Comparison of ENCODE assay signal across 8 cellular contexts in the genomic region with DNA sequence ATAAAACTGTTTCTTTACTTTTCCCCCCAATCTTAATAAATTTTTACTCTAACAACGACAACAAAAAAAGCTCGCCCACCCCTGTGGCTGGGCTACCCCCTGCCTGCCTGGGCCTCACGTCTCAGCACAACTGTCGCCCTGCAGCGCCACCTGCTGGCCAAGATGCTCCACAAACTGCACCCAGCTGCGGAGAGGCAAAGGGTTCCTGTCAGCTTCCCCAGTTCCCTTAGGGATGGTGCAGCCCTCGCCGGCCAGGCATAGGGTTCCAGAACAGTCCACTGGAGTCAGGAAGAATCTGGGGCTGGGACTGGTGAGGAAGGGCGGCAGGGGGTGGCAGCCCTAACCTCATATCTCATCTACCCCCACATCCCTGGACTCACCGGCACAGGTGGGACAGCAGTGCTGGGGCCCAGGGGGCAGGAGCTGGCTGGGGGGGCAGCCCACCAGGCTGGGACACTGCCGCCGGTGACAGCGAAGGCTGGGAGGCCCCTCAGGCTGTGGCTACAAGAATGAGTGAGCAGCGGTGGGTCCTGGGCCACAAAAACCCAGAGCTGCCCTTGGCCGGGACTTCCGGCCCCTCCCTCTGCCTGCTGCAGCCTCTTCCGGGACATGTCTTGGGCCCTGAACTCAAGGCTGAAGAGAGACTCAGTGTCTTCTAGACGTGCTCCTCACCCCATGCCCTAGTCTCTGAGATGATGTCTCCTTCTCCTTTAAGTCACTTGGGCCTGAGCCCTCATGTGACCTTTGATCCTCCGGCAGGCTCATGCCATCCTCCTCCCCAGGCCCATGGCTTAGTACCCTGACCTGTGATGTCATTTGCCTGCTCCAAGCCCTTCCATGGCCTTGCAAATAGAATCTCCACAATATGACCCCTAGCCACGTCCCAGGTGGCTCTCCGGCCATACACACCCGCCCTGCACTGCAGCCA. TPM values are rescaled to one million over a fixed set of nuclear protein-coding genes. Genes with fewer than 3 reads are reported as not detected.
DNase-seq lines count a peak whose midpoint lies in the region; ATAC-seq and TF ChIP-seq lines count a peak whose summit lies in the region.

No MANE protein-coding gene starts in this region.

- no peaks in the 10 kb centered on the region for H3K9me3 ChIP-seq in effector memory CD4-positive, alpha-beta T cell (ENCODE audit: control insufficient read depth, low read length)
- no peaks in the 10 kb centered on the region for H3K9me3 ChIP-seq in mucosa of descending colon

- POLR2A ChIA-PET in activated CD8-positive, alpha-beta T cell treated with anti-CD3 and anti-CD28 coated beads, Interleukin-2, amount 10 ng/mL, durations not matched to agents 7 days and 5 days (lab: Charles Lee), result no interaction called here

- H3K27ac Mint-ChIP-seq in activated CD8-positive, alpha-beta T cell treated with anti-CD3 and anti-CD28 coated beads, Interleukin-2, amount 10 ng/mL, durations not matched to agents 7 days and 5 days, result peak overlapping the region; percentile 26

- no peaks in the 10 kb centered on the region for H3K27me3 Mint-ChIP-seq in activated CD8-positive, alpha-beta T cell treated with anti-CD3 and anti-CD28 coated beads, Interleukin-2, amount 10 ng/mL, durations not matched to agents 7 days and 5 days (ENCODE audit: low read depth)

- intact Hi-C loops in mucosa of descending colon (cut with DNase I, micrococcal nuclease), result no loop called here

- no peaks in the 10 kb centered on the region for H3K27me3 ChIP-seq in effector memory CD4-positive, alpha-beta T cell (replicated peaks; ENCODE audit: control insufficient read depth, insufficient read depth, low read length, poor library complexity, severe bottlenecking)

- no peak overlapping the region for H3K27ac ChIP-seq in effector memory CD4-positive, alpha-beta T cell (ENCODE audit: insufficient read depth, low read length, poor library complexity, severe bottlenecking)

- DNase-seq in AG09309 (ENCODE audit: low read depth) (no peak), mucosa of descending colon (peak; percentile 83 to 93 (median 90))
- peak; percentile 68 for DNase-seq in NK-92 treated with Interleukin-12 subunit alpha and Interleukin-12 subunit beta, amount 100 ng/mL, for 24 hours (lab: John Stamatoyannopoulos, UW)
- peak; percentile 87 for DNase-seq in activated CD8-positive, alpha-beta T cell treated with anti-CD3 and anti-CD28 coated beads, Interleukin-2, amount 10 ng/mL, durations not matched to agents 7 days and 5 days
- peak; percentile 61 to 75 (median 73) for DNase-seq in effector memory CD4-positive, alpha-beta T cell
- peak; percentile 95 for DNase-seq in stimulated activated CD8-positive, alpha-beta memory T cell treated with anti-CD3 and anti-CD28 coated beads, Interleukin-4, amount 100 ng/mL, for 48 hours

- no peak overlapping the region for H3K4me3 ChIP-seq in AG09309 (ENCODE audit: control insufficient read depth, low read depth, low read length)
- H3K4me3 ChIP-seq in effector memory CD4-positive, alpha-beta T cell (ENCODE audit: insufficient read depth, low read depth, low read length, poor library complexity, severe bottlenecking), result no peak overlapping the region
- H3K4me3 ChIP-seq in mucosa of descending colon, result no peak overlapping the region

- TF ChIP-seq CTCF in AG09309 (IDR thresholded peaks at IDR 0.05; ENCODE audit: control insufficient read depth, insufficient read depth, low read depth, low read length, missing control alignments) (peak; percentile 92), mucosa of descending colon (IDR thresholded peaks at IDR 0.05) (peak; percentile 90)

- H3K9me3 Mint-ChIP-seq in activated CD8-positive, alpha-beta T cell treated with anti-CD3 and anti-CD28 coated beads, Interleukin-2, amount 10 ng/mL, durations not matched to agents 7 days and 5 days (ENCODE audit: insufficient read depth), result no peaks in the 10 kb centered on the region

- H3K4me1 ChIP-seq in effector memory CD4-positive, alpha-beta T cell (ENCODE audit: control insufficient read depth, insufficient read depth, low read length, poor library complexity, severe bottlenecking), result no peaks in the 10 kb centered on the region
- no peaks in the 10 kb centered on the region for H3K4me1 ChIP-seq in mucosa of descending colon (ENCODE audit: low read depth)

- CTCF ChIA-PET in activated CD8-positive, alpha-beta T cell treated with anti-CD3 and anti-CD28 coated beads, Interleukin-2, amount 10 ng/mL, durations not matched to agents 7 days and 5 days (lab: Charles Lee), result interaction anchor here (0.8 to 9.1 kb wide), 39 partner anchors 10 to 457 kb away, joined by 3 to 118 read pairs (median 5); partner anchors contain the start of genes ATP6V1F, CCDC136 and TNPO3

- ATAC-seq in GM18868 (IDR thresholded peaks at IDR 0.05; ENCODE audit: unreplicated experiment) (peak; percentile 65), HG03442 (IDR thresholded peaks at IDR 0.05; ENCODE audit: unreplicated experiment) (peak; percentile 77), mucosa of descending colon (peak; percentile 82)
- peak; percentile 76 for ATAC-seq in activated CD8-positive, alpha-beta T cell treated with anti-CD3 and anti-CD28 coated beads, Interleukin-2, amount 10 ng/mL, durations not matched to agents 7 days and 5 days

- H3K4me1 Mint-ChIP-seq in activated CD8-positive, alpha-beta T cell treated with anti-CD3 and anti-CD28 coated beads, Interleukin-2, amount 10 ng/mL, durations not matched to agents 7 days and 5 days (ENCODE audit: low read depth), result peaks cover 7% of the 10 kb centered on the region

- no peak overlapping the region for H3K4me3 Mint-ChIP-seq in activated CD8-positive, alpha-beta T cell treated with anti-CD3 and anti-CD28 coated beads, Interleukin-2, amount 10 ng/mL, durations not matched to agents 7 days and 5 days

- H3K36me3 Mint-ChIP-seq in activated CD8-positive, alpha-beta T cell treated with anti-CD3 and anti-CD28 coated beads, Interleukin-2, amount 10 ng/mL, durations not matched to agents 7 days and 5 days (ENCODE audit: low read depth), result no peaks in the 10 kb centered on the region

- H3K36me3 ChIP-seq in effector memory CD4-positive, alpha-beta T cell (ENCODE audit: control insufficient read depth, insufficient read depth, low read length), result no peaks in the 10 kb centered on the region
- H3K36me3 ChIP-seq in mucosa of descending colon (ENCODE audit: low read depth), result no peaks in the 10 kb centered on the region

RNA-seq across cellular contexts. Expression of gene ATP6V1F, which starts 21.2 kb away (rescaled TPM):
- total RNA-seq in activated CD8-positive, alpha-beta T cell treated with anti-CD3 and anti-CD28 coated beads, Interleukin-2, amount 10 ng/mL, durations not matched to agents 7 days and 5 days, result 100 to 1,000 TPM; 130 to 138 TPM
- total RNA-seq in mucosa of descending colon, result 10 to 100 TPM; 55.6 to 85.5 (median 82.4) TPM

RNA-seq across cellular contexts. Expression of gene KCP, which starts 26.6 kb away (rescaled TPM):
- under 1 TPM in 1 of 2 experiments, not detected in 1; 0.21 TPM for total RNA-seq in activated CD8-positive, alpha-beta T cell treated with anti-CD3 and anti-CD28 coated beads, Interleukin-2, amount 10 ng/mL, durations not matched to agents 7 days and 5 days
- total RNA-seq in mucosa of descending colon, result 1 to 10 TPM in 2 of 3 donors, under 1 TPM in 1; 0.47 to 1.7 (median 1.4) TPM

RNA-seq across cellular contexts. Expression of gene FLNC, which starts 53.7 kb away (rescaled TPM):
- total RNA-seq in activated CD8-positive, alpha-beta T cell treated with anti-CD3 and anti-CD28 coated beads, Interleukin-2, amount 10 ng/mL, durations not matched to agents 7 days and 5 days, result not detected
- total RNA-seq in mucosa of descending colon, result 100 to 1,000 TPM in 1 of 3 donors, 10 to 100 TPM in 1, 1 to 10 TPM in 1; 6.9 to 267 (median 15.0) TPM

RNA-seq across cellular contexts. Expression of gene IRF5, which starts 53.8 kb away (rescaled TPM):
- 1 to 10 TPM; 7.4 to 8.0 TPM for total RNA-seq in activated CD8-positive, alpha-beta T cell treated with anti-CD3 and anti-CD28 coated beads, Interleukin-2, amount 10 ng/mL, durations not matched to agents 7 days and 5 days
- total RNA-seq in mucosa of descending colon, result 10 to 100 TPM in 1 of 3 donors, 1 to 10 TPM in 2; 6.9 to 10.1 (median 9.0) TPM

Comparison
In these comparisons a context has a peak if more than half of its experiments do, and no peak if none do; other contexts are left out.
1. RNA of gene FLNC, which starts 53.7 kb away (total RNA-seq): 6.9 to 267 TPM in mucosa of descending colon; not detected in activated CD8-positive, alpha-beta T cell treated with anti-CD3 and anti-CD28 coated beads, Interleukin-2, amount 10 ng/mL, durations not matched to agents 7 days and 5 days; every median in the first group is over 4 times any median in the second.
2. Peak in every context shown above with its lines, with median percentiles within 50 percentile points of each other: ATAC-seq.